9 cellular contexts compared by ENCODE assay signal in genomic region chr1:209652121-209652742, GRCh38. TPM values are rescaled to one million over a fixed set of nuclear protein-coding genes. Genes with fewer than 3 reads are reported as not detected.
DNase-seq lines count a peak whose midpoint lies in the region; ATAC-seq, FAIRE-seq and TF ChIP-seq lines count a peak whose summit lies in the region.
"Had no signal": no experiment of that assay in that cellular context is flagged by ENCODE, and none has a peak within 500 bp of the region (broad histone marks: within the 10 kb centered on the region; RNA-seq: fewer than 3 reads in every experiment).

Gene LAMB3 (minus strand): TSS chr1:209652425. CDS start chr1:209650944, 1,481 bp downstream.

- H3K27ac ChIP-seq in heart left ventricle: peak within 1 kb of the TSS in 8 of 12 donors; percentile 0 to 90 (median 49)

- H3K27me3 Mint-ChIP-seq in brain: peaks cover 1% of the 10 kb centered on the region

- H3K4me3 ChIP-seq in heart left ventricle: no peak within 1 kb of the TSS

- H3K36me3 Mint-ChIP-seq in brain: no peaks in the 10 kb centered on the region

- no peak for TF ChIP-seq POLR2A in heart left ventricle (IDR thresholded peaks at IDR 0.05)

- TF ChIP-seq CTCF in heart left ventricle (IDR thresholded peaks at IDR 0.05): no peak
- TF ChIP-seq CTCF in brain (conservative IDR thresholded peaks at IDR 0.05): no peak

- DNase-seq in heart left ventricle (no peak), Right ventricle myocardium superior (no peak), mesenteric fat pad (ENCODE audit: low spot score) (no peak), urothelium cell line (ENCODE audit: low spot score) (peak; percentile 47), SKM-1 treated with dmso at 0.1 percent for 144 hours (lab: John Stamatoyannopoulos, UW; ENCODE audit: unreplicated experiment) (no peak), NCI-H2196 (lab: John Stamatoyannopoulos, UW; ENCODE audit: unreplicated experiment) (no peak), HK-2 (ENCODE audit: unreplicated experiment) (no peak)
- DNase-seq: T-helper 9 cell had no signal

- no peaks in the 10 kb centered on the region for H3K9me3 Mint-ChIP-seq in brain

- no peaks in the 10 kb centered on the region for H3K36me3 ChIP-seq in heart left ventricle

- no peaks in the 10 kb centered on the region for H3K9me3 ChIP-seq in heart left ventricle

- peak within 1 kb of the TSS in 4 of 5 experiments; percentile 34 to 81 (median 42) for H3K27ac Mint-ChIP-seq in brain

- peaks cover 0 to 67% (median 50%) of the 10 kb centered on the region in 12 donors for H3K4me1 ChIP-seq in heart left ventricle

- WGBS in heart left ventricle, 4 donors: 78 to 84% (median 80%) methylated on average over 11 to 14 of the region's 14 CpGs

- peak within 1 kb of the TSS in 1 of 5 experiments; percentile 71 for H3K4me3 Mint-ChIP-seq in brain

- H3K4me1 Mint-ChIP-seq in brain: peaks cover 56% of the 10 kb centered on the region

- intact Hi-C loops in heart left ventricle (cut with DNase I): no loop called here
- intact Hi-C loops in Right ventricle myocardium superior (cut with DNase I): no loop called here

- H3K27me3 ChIP-seq in heart left ventricle: no peaks in the 10 kb centered on the region

- ATAC-seq in heart left ventricle (no peak), Right ventricle myocardium superior (ENCODE audit: poor library complexity) (no peak)

- FAIRE-seq in urothelium cell line (lab: Jason Lieb, UNC): no peak

RNA-seq across cellular contexts. Expression of gene LAMB3, which starts in this region (rescaled TPM):
- total RNA-seq in heart left ventricle: 1 to 10 TPM in 8 of 9 donors, under 1 TPM in 1; 0.83 to 7.4 (median 3.6) TPM
- 1 to 10 TPM; 1.8 to 5.3 TPM for polyA plus RNA-seq in heart left ventricle
- 5.0 TPM for total RNA-seq in Right ventricle myocardium superior
- polyA plus RNA-seq in brain (ENCODE audit: insufficient read depth, low read depth, low replicate concordance): 1.7 TPM
- total RNA-seq in mesenteric fat pad: 35.6 TPM
